ENCODE assay signal across 21 cellular contexts in genomic region chr12:79919762-79920161, GRCh38.
"Had no signal": no experiment of that assay in that cellular context is flagged by ENCODE, and none has a peak within 500 bp of the region (broad histone marks: within the 10 kb centered on the region; RNA-seq: fewer than 3 reads in every experiment).

No MANE protein-coding gene starts in this region.

- H3K36me3 ChIP-seq: SJSA1 had no signal

- H3K4me1 ChIP-seq: SJSA1 had no signal

- H3K9me3 ChIP-seq: MG63, SJSA1 had no signal

- H3K4me3 ChIP-seq: MG63, SJSA1, SK-N-MC had no signal

- H3K27ac ChIP-seq: SJSA1, SK-N-MC had no signal

- DNase-seq: Karpas-422, KG1, MG63, NCI-H1092, NCI-H1105 treated with DMSO at 0.1 percent for 48 hours, NCI-H1417 treated with DMSO at 0.1 percent for 48 hours, NCI-H146, NCI-H1694 treated with DMSO at 0.1 percent for 48 hours, NCI-H1930, NCI-H2081, NCI-H2107, NCI-H226, NCI-H446, NCI-H510A, NCI-H69, NCI-H774, Right ventricle myocardium superior, RPMI8226, SIG-M5 had no signal

- H3K27me3 ChIP-seq: MG63, SJSA1 had no signal
